In the genomic region with DNA sequence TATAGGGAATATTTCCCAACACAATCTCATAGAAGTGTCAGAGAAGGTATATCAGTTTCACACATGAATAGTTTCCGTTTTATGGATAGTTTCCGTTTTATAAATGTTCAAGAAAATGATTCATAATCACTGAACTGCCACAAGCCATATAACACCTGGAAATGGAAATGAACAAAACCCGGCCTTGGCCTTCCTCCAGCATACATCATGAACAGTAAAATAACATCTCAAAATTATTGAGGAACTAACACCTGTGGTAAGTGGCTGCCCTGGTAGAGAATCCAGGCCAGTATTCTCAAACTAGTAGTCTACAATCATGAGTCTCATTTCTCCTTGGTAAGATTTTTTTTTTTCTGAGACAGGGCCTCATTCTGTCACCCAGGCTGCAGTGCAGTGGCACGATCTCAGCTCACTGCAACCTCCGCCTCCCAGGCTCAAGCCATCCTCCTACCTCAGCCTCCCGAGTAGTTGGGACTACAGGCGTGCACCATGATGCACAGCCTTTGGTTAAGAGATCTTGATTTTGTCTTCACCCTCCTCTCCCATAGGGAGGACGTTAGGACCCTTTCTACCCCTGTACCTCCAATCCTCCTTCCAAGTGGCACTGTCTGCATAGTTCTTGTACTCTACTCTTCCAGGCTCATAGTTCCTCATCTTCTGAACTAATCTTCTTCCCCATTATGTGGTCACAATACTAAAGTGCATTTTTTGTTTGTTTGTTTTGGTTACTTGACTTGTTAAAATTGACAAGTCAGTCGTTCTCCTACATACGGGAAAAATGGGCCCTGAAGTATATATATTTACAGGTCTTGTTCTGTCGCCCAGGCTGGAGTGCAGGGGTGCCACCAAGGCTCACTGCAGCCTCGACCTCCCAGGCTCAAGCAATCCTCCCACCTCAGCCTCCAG, we compare ENCODE assay signal across 8 cellular contexts. TPM values are rescaled to one million over a fixed set of nuclear protein-coding genes. Genes with fewer than 3 reads are reported as not detected.
DNase-seq lines count a peak whose midpoint lies in the region; ATAC-seq and TF ChIP-seq lines count a peak whose summit lies in the region.

No MANE protein-coding gene starts in this region.

- TF ChIP-seq CTCF in DND-41 (IDR thresholded peaks at IDR 0.05; ENCODE audit: borderline replicate concordance, extremely low read depth, low read length, poor library complexity, severe bottlenecking) (no peak), HL-60 (IDR thresholded peaks at IDR 0.05; ENCODE audit: insufficient read depth, low read length) (no peak), mucosa of descending colon (IDR thresholded peaks at IDR 0.05) (no peak), transverse colon (IDR thresholded peaks at IDR 0.05) (no peak)

- DNase-seq in DND-41 (peak; percentile 53), HL-60 (ENCODE audit: low read depth in 1 of 2, low spot score in 1 of 2) (no peak), mucosa of descending colon (peak in 1 of 3 donors; percentile 35), transverse colon (peak; percentile 20), DMS153 (lab: John Stamatoyannopoulos, UW) (no peak), GM03348 (ENCODE audit: low spot score) (no peak), DMS53 (lab: John Stamatoyannopoulos, UW) (no peak)
- peak; percentile 62 for DNase-seq in activated naive CD8-positive, alpha-beta T cell treated with anti-CD3 and anti-CD28 coated beads for 36 hours

- H3K9ac ChIP-seq in DND-41 (ENCODE audit: low read depth, low read length) = peak overlapping the region; percentile 69

- peaks cover 1% of the 10 kb centered on the region for H3K9me3 Mint-ChIP-seq in activated naive CD8-positive, alpha-beta T cell treated with anti-CD3 and anti-CD28 coated beads for 36 hours

- H3K36me3 ChIP-seq in DND-41 (ENCODE audit: insufficient read depth, low read length) = no peaks in the 10 kb centered on the region
- H3K36me3 ChIP-seq in mucosa of descending colon (ENCODE audit: low read depth) = no peaks in the 10 kb centered on the region
- H3K36me3 ChIP-seq in transverse colon = no peaks in the 10 kb centered on the region

- peak overlapping the region; percentile 5; the same call in 1 of the 2 replicates for H2AFZ ChIP-seq in DND-41 (ENCODE audit: low read depth, low read length)

- H3K9me3 ChIP-seq in DND-41 (ENCODE audit: insufficient read depth, low read length, severe bottlenecking) (no peaks in the 10 kb centered on the region), mucosa of descending colon (no peaks in the 10 kb centered on the region), transverse colon (no peaks in the 10 kb centered on the region)

- H3K36me3 Mint-ChIP-seq in activated naive CD8-positive, alpha-beta T cell treated with anti-CD3 and anti-CD28 coated beads for 36 hours = no peaks in the 10 kb centered on the region

- no peaks in the 10 kb centered on the region for H3K79me2 ChIP-seq in DND-41 (ENCODE audit: insufficient read depth, low read length)

- H3K27me3 Mint-ChIP-seq in activated naive CD8-positive, alpha-beta T cell treated with anti-CD3 and anti-CD28 coated beads for 36 hours = peaks cover 3% of the 10 kb centered on the region

- TF ChIP-seq EP300 in transverse colon (IDR thresholded peaks at IDR 0.05; ENCODE audit: low read depth) = no peak

- H3K4me1 Mint-ChIP-seq in activated naive CD8-positive, alpha-beta T cell treated with anti-CD3 and anti-CD28 coated beads for 36 hours = peaks cover 27% of the 10 kb centered on the region

- TF ChIP-seq POLR2A in transverse colon (IDR thresholded peaks at IDR 0.05) = no peak

- no peaks in the 10 kb centered on the region for H4K20me1 ChIP-seq in DND-41 (ENCODE audit: insufficient read depth, low read length)

- 37 to 60% methylated on average over 6 to 12 of the region's 12 CpGs for WGBS in transverse colon (ENCODE audit: low coverage in 1 of 2), 2 donors

- intact Hi-C loops in mucosa of descending colon (cut with DNase I, micrococcal nuclease) (no loop called here), transverse colon (cut with DNase I; ENCODE audit: low total_unique reads) (no loop called here)

- peak overlapping the region; percentile 96 for H3K27ac Mint-ChIP-seq in activated naive CD8-positive, alpha-beta T cell treated with anti-CD3 and anti-CD28 coated beads for 36 hours

- H3K27ac ChIP-seq in DND-41 (ENCODE audit: low read length) (peak overlapping the region; percentile 87), HL-60 (replicated peaks) (peak overlapping the region; percentile 75), transverse colon (peak overlapping the region; percentile 93 to 98 (median 95))

- peak overlapping the region; percentile 81 for H3K4me3 Mint-ChIP-seq in activated naive CD8-positive, alpha-beta T cell treated with anti-CD3 and anti-CD28 coated beads for 36 hours

- H3K27me3 ChIP-seq in DND-41 (ENCODE audit: insufficient read depth, low read length, poor library complexity) = no peaks in the 10 kb centered on the region
- no peaks in the 10 kb centered on the region for H3K27me3 ChIP-seq in HL-60 (ENCODE audit: insufficient read depth, poor library complexity, severe bottlenecking)
- no peaks in the 10 kb centered on the region for H3K27me3 ChIP-seq in transverse colon

- in situ Hi-C loops in transverse colon (cut with MboI; ENCODE audit: low pct_ligation_motif_present in 1 of 4, low pct_unique_long_range_greater_than_20kb in 1 of 4, low sequenced_read_pairs in 3 of 4) = loop anchor here in 1 of 4 donors (25.0 kb wide), 1 partner anchor 160 kb away; no protein-coding TSS in a partner anchor

- H3K4me1 ChIP-seq in DND-41 (ENCODE audit: insufficient read depth, low read length) (peaks cover 37% of the 10 kb centered on the region), mucosa of descending colon (ENCODE audit: low read depth) (peaks cover 7% of the 10 kb centered on the region), transverse colon (peaks cover 0 to 17% (median 9%) of the 10 kb centered on the region in 4 donors)

- peak overlapping the region; percentile 66 for H3K4me2 ChIP-seq in DND-41 (ENCODE audit: insufficient read depth, low read length)

- H3K4me3 ChIP-seq in DND-41 (ENCODE audit: low read depth in 1 of 2, low read length in 2 of 2) = peak overlapping the region in 1 of 2 experiments; percentile 59; a peak in 2 of 4 replicates
- peak overlapping the region; percentile 45 for H3K4me3 ChIP-seq in HL-60 (replicated peaks; ENCODE audit: insufficient read depth, low read length)
- no peak overlapping the region for H3K4me3 ChIP-seq in mucosa of descending colon
- peak overlapping the region in 3 of 4 donors; percentile 63 to 92 (median 88) for H3K4me3 ChIP-seq in transverse colon

- ATAC-seq in DND-41 (ENCODE audit: insufficient read depth, low read depth) (peak; percentile 22; the same call in 2 of the 3 replicates), mucosa of descending colon (peak; percentile 43)

RNA-seq across cellular contexts. Expression of a gene that starts 15.0 kb away (rescaled TPM):
- 1 to 10 TPM; 1.2 TPM for total RNA-seq in activated naive CD8-positive, alpha-beta T cell treated with anti-CD3 and anti-CD28 coated beads for 36 hours
- 10 to 100 TPM in 2 of 3 donors, 1 to 10 TPM in 1; 8.7 to 14.6 (median 13.3) TPM for total RNA-seq in mucosa of descending colon
- 10 to 100 TPM in 1 of 4 donors, 1 to 10 TPM in 2, not detected in 1; 2.6 to 10.6 (median 7.8) TPM for total RNA-seq in transverse colon

Comparison
In these comparisons a context has a peak if more than half of its experiments do, and no peak if none do; other contexts are left out.
1. DNase-seq: peak in DND-41 (single experiment), activated naive CD8-positive, alpha-beta T cell treated with anti-CD3 and anti-CD28 coated beads for 36 hours (single experiment) and transverse colon (single experiment); none in HL-60 (0 of 2), DMS153 (single experiment), GM03348 (single experiment) and DMS53 (single experiment).
2. Peak in every context shown above with its lines, with median percentiles within 50 percentile points of each other: H3K27ac ChIP-seq.